ENCODE assay signal across 20 cellular contexts in genomic region chr18:71994273-71994672, GRCh38.
DNase-seq lines count a peak whose midpoint lies in the region; ATAC-seq, FAIRE-seq and TF ChIP-seq lines count a peak whose summit lies in the region.
"Had no signal": no experiment of that assay in that cellular context is flagged by ENCODE, and none has a peak within 500 bp of the region (broad histone marks: within the 10 kb centered on the region; RNA-seq: fewer than 3 reads in every experiment).

No MANE protein-coding gene starts in this region.

- no peak overlapping the region for H2AFZ ChIP-seq in HepG2 (ENCODE audit: low read length)
- peak overlapping the region; percentile 60 for H2AFZ ChIP-seq in SU-DHL-6 (ENCODE audit: low read depth, low read length, severe bottlenecking)

- H3K4me2 ChIP-seq in HepG2 (ENCODE audit: low read depth, low read length) (no peak overlapping the region), SU-DHL-6 (ENCODE audit: low read depth, low read length, poor library complexity, severe bottlenecking) (no peak overlapping the region)
- H3K4me2 ChIP-seq: BLaER1 had no signal

- no peak for FAIRE-seq in HepG2 (lab: Jason Lieb, UNC)
- FAIRE-seq: G401.6, GM12892, H54 had no signal

- BruUV-seq in HepG2 (replicated peaks; lab: Mats Ljungman, UMichigan), result no TSS peak

- intact Hi-C loops in HepG2 (cut with micrococcal nuclease; ENCODE audit: unreplicated experiment), result no loop called here
- intact Hi-C loops in right lobe of liver (cut with DNase I), result no loop called here

- CTCF ChIA-PET in HepG2 (lab: Yijun Ruan, JAX; ENCODE audit: low intra/inter-chr PET ratio, low total read pairs), result no interaction called here

- no peak overlapping the region for H3K9ac ChIP-seq in HepG2 (ENCODE audit: insufficient read depth, low read depth, low read length)
- H3K9ac ChIP-seq in SU-DHL-6 (ENCODE audit: low read length), result no peak overlapping the region
- H3K9ac ChIP-seq: BLaER1 had no signal

- H3K27ac ChIP-seq in HepG2 (ENCODE audit: extremely low read length, insufficient read depth, low read length) (no peak overlapping the region), right lobe of liver (no peak overlapping the region), SU-DHL-6 (ENCODE audit: low read depth, low read length) (no peak overlapping the region)
- H3K27ac ChIP-seq: BLaER1, C4-2B had no signal

- in situ Hi-C loops in HepG2 (cut with HindIII; ENCODE audit: extremely low pct_ligation_motif_present, low pct_unique_long_range_greater_than_20kb), result no loop called here

- H4K20me1 ChIP-seq in HepG2 (ENCODE audit: insufficient read depth, low read length) (no peaks in the 10 kb centered on the region), SU-DHL-6 (ENCODE audit: low read depth, low read length) (no peaks in the 10 kb centered on the region)
- H4K20me1 ChIP-seq: BLaER1 had no signal

- H3K9me2 ChIP-seq in SU-DHL-6 (replicated peaks; ENCODE audit: insufficient read depth, low read length), result no peaks in the 10 kb centered on the region

- TF ChIP-seq EP300 in HepG2 (IDR thresholded peaks at IDR 0.05; ENCODE audit: low read depth in 2 of 2, low read length in 2 of 2) (no peak), HepG2 (CRISPR knock-in tag; IDR thresholded peaks at IDR 0.05; ENCODE audit: borderline replicate concordance) (no peak)

- H3K4me3 ChIP-seq in HepG2 (replicated peaks in 1 of 3; ENCODE audit: insufficient read depth in 1 of 3, low read depth in 2 of 3, low read length in 3 of 3), result no peak overlapping the region
- H3K4me3 ChIP-seq in right lobe of liver, result no peak overlapping the region
- H3K4me3 ChIP-seq in SU-DHL-6 (ENCODE audit: insufficient read depth, low read length, poor library complexity, severe bottlenecking), result no peak overlapping the region
- H3K4me3 ChIP-seq: BLaER1, HAP-1 had no signal

- WGBS in HepG2 (ENCODE audit: low lambda C conversion rate), result 5% methylated on average over 1 of the region's 1 CpG
- WGBS in right lobe of liver (ENCODE audit: insufficient coverage, low coverage, low lambda C conversion rate, missing lambda C conversion rate), result 37% methylated on average over 1 of the region's 1 CpG

- H3K4me1 ChIP-seq in HepG2 (ENCODE audit: insufficient read depth, low read length), result peaks cover 6% of the 10 kb centered on the region; the same call in 1 of the 2 replicates
- H3K4me1 ChIP-seq in right lobe of liver, result peaks cover 0 to 6% (median 0%) of the 10 kb centered on the region in 4 donors
- H3K4me1 ChIP-seq: BLaER1, Caco-2, HAP-1 had no signal

- POLR2A ChIA-PET in HepG2 (lab: Yijun Ruan, JAX), result no interaction called here

- TF ChIP-seq CTCF in HepG2 (CRISPR knock-in tag; IDR thresholded peaks at IDR 0.05) (no peak), right lobe of liver (IDR thresholded peaks at IDR 0.05) (no peak), SU-DHL-6 (IDR thresholded peaks at IDR 0.05; ENCODE audit: insufficient read depth, low read length, poor library complexity, severe bottlenecking) (no peak)

- H3K36me3 ChIP-seq in HepG2 (replicated peaks in 1 of 2; ENCODE audit: control insufficient read depth in 1 of 2, insufficient read depth in 2 of 2, low read length in 2 of 2) (no peaks in the 10 kb centered on the region), right lobe of liver (no peaks in the 10 kb centered on the region), SU-DHL-6 (ENCODE audit: low read length) (no peaks in the 10 kb centered on the region)
- H3K36me3 ChIP-seq: BLaER1, HAP-1 had no signal

- no peak for ATAC-seq in HepG2
- ATAC-seq in right lobe of liver, result no peak
- ATAC-seq in HG02870 (IDR thresholded peaks at IDR 0.05; ENCODE audit: unreplicated experiment), result no peak
- ATAC-seq in HG02571 (IDR thresholded peaks at IDR 0.05; ENCODE audit: unreplicated experiment), result no peak
- ATAC-seq: CD8-positive, alpha-beta T cell had no signal

- no peaks in the 10 kb centered on the region for H3F3A ChIP-seq in SU-DHL-6 (ENCODE audit: insufficient read depth)

- H3K79me2 ChIP-seq in HepG2 (ENCODE audit: insufficient read depth, low read length) (no peaks in the 10 kb centered on the region), SU-DHL-6 (ENCODE audit: insufficient read depth, low read length) (no peaks in the 10 kb centered on the region)

- DNase-seq in HepG2 (ENCODE audit: low spot score) (no peak), right lobe of liver (no peak), kidney tubule cell (ENCODE audit: low spot score) (peak; percentile 33), SK-N-DZ (ENCODE audit: low spot score) (no peak)
- DNase-seq: 8988T; Caco-2; CD4-positive, CD25-positive, alpha-beta regulatory T cell; CD8-positive, alpha-beta T cell; DMS 273 treated with DMSO at 0.1 percent for 48 hours; DND-41; GOT3 had no signal

- H3K9me3 ChIP-seq in HepG2 (ENCODE audit: low read length), result no peaks in the 10 kb centered on the region
- no peaks in the 10 kb centered on the region for H3K9me3 ChIP-seq in right lobe of liver
- H3K9me3 ChIP-seq in SU-DHL-6 (ENCODE audit: insufficient read depth, low read length), result no peaks in the 10 kb centered on the region
- H3K9me3 ChIP-seq: BLaER1, Caco-2, HAP-1 had no signal

- TF ChIP-seq POLR2A in HepG2 (IDR thresholded peaks at IDR 0.05; ENCODE audit: insufficient read depth in 1 of 2, low read depth in 2 of 2, low read length in 2 of 2), result no peak
- no peak for TF ChIP-seq POLR2A in right lobe of liver (IDR thresholded peaks at IDR 0.05)

- H3K27me3 ChIP-seq in HepG2 (ENCODE audit: control insufficient read depth in 1 of 2, insufficient read depth in 2 of 2, low read length in 2 of 2), result no peaks in the 10 kb centered on the region
- H3K27me3 ChIP-seq in right lobe of liver, result no peaks in the 10 kb centered on the region
- no peaks in the 10 kb centered on the region for H3K27me3 ChIP-seq in SU-DHL-6 (ENCODE audit: low read length)
- H3K27me3 ChIP-seq: BLaER1 had no signal

- TF ChIP-seq RAD21 in HepG2 (CRISPR knock-in tag; IDR thresholded peaks at IDR 0.05), result no peak

TF ChIP-seq in HepG2, 621 proteins besides CTCF, POLR2A, EP300 and RAD21:
- no peak for TF ChIP-seq ZMYM2 (CRISPR knock-in tag; IDR thresholded peaks at IDR 0.05)
- TF ChIP-seq ATF7 (IDR thresholded peaks at IDR 0.05), result peak; percentile 86
- no peak for TF ChIP-seq ATF7 (CRISPR knock-in tag; IDR thresholded peaks at IDR 0.05)
